2 cellular contexts compared by ENCODE assay signal in genomic region chr7:26159243-26159642, GRCh38.
TF ChIP-seq lines count a peak whose summit lies in the region.

No MANE protein-coding gene starts in this region.

TF ChIP-seq in SK-N-SH, 30 proteins besides CTCF, POLR2A, EP300 and RAD21 (continued from another document):
- TF ChIP-seq PBX3 (IDR thresholded peaks at IDR 0.05) (peak; percentile 37; the same call in 1 of the 2 replicates), NFIC (IDR thresholded peaks at IDR 0.05; ENCODE audit: borderline replicate concordance) (peak; percentile 57; the same call in 1 of the 2 replicates)

TF ChIP-seq in SK-N-SH treated with all-trans-retinoic acid at 6 μM for 48 hours, 23 proteins besides CTCF, POLR2A, EP300 and RAD21:
- no peak for TF ChIP-seq TSHZ2 (CRISPR knock-in tag; IDR thresholded peaks at IDR 0.05)
- TF ChIP-seq CREB5 (CRISPR knock-in tag; IDR thresholded peaks at IDR 0.05; ENCODE audit: low read depth), result no peak
- TF ChIP-seq CSDC2 (CRISPR knock-in tag; IDR thresholded peaks at IDR 0.05), result no peak
- no peak for TF ChIP-seq ISL1 (CRISPR knock-in tag; IDR thresholded peaks at IDR 0.05)
- no peak for TF ChIP-seq ZNF70 (CRISPR knock-in tag; IDR thresholded peaks at IDR 0.05)
- TF ChIP-seq ZNF8 (CRISPR knock-in tag; IDR thresholded peaks at IDR 0.05), result no peak
- TF ChIP-seq ESRRG (CRISPR knock-in tag; IDR thresholded peaks at IDR 0.05), result no peak
- TF ChIP-seq ARNTL (CRISPR knock-in tag; IDR thresholded peaks at IDR 0.05; ENCODE audit: borderline replicate concordance, low read depth), result no peak
- no peak for TF ChIP-seq PATZ1 (CRISPR knock-in tag; IDR thresholded peaks at IDR 0.05; ENCODE audit: borderline replicate concordance)
- TF ChIP-seq SNAI2 (CRISPR knock-in tag; IDR thresholded peaks at IDR 0.05), result no peak
- TF ChIP-seq RARB (CRISPR knock-in tag; IDR thresholded peaks at IDR 0.05), result no peak
